Comparison of ENCODE assay signal across 1 cellular context in genomic region chr21:38733973-38734546, GRCh38.
TF ChIP-seq lines count a peak whose summit lies in the region.

No MANE protein-coding gene starts in this region.

TF ChIP-seq in HepG2, 621 proteins besides CTCF, POLR2A, EP300 and RAD21 (continued from another document and continues in another):
- 0 out of 2 replicates have a peak, but pooled peaks have one; percentile 56 for TF ChIP-seq ZNF580 (CRISPR knock-in tag; IDR thresholded peaks at IDR 0.05; ENCODE audit: borderline replicate concordance, low read depth)
- TF ChIP-seq RAD51 (IDR thresholded peaks at IDR 0.05; ENCODE audit: borderline replicate concordance) = no peak
- no peak for TF ChIP-seq ATRX (CRISPR knock-in tag; IDR thresholded peaks at IDR 0.05; ENCODE audit: borderline replicate concordance)
- no peak for TF ChIP-seq SMARCC2 (IDR thresholded peaks at IDR 0.05)
- no peak for TF ChIP-seq ZNF572 (CRISPR knock-in tag; IDR thresholded peaks at IDR 0.05)
- TF ChIP-seq MEF2D (CRISPR knock-in tag; IDR thresholded peaks at IDR 0.05) = peak; percentile 34; the same call in 1 of the 2 replicates
- TF ChIP-seq BCLAF1 (IDR thresholded peaks at IDR 0.05) = no peak
- no peak for TF ChIP-seq ZUFSP (CRISPR knock-in tag; IDR thresholded peaks at IDR 0.05; ENCODE audit: borderline replicate concordance)
- no peak for TF ChIP-seq RCOR2 (CRISPR knock-in tag; IDR thresholded peaks at IDR 0.05)
- TF ChIP-seq RBAK (CRISPR knock-in tag; IDR thresholded peaks at IDR 0.05) = no peak
- TF ChIP-seq DNMT3B (CRISPR knock-in tag; conservative IDR thresholded peaks at IDR 0.05) = no peak
- TF ChIP-seq ZNF33B (CRISPR knock-in tag; IDR thresholded peaks at IDR 0.05) = no peak
- no peak for TF ChIP-seq ZNF138 (CRISPR knock-in tag; IDR thresholded peaks at IDR 0.05; ENCODE audit: low read depth)
- TF ChIP-seq ARNT (IDR thresholded peaks at IDR 0.05) = no peak
- no peak for TF ChIP-seq PHB2 (IDR thresholded peaks at IDR 0.05; ENCODE audit: partially characterized antibody)
- no peak for TF ChIP-seq BRCA1 (CRISPR knock-in tag; IDR thresholded peaks at IDR 0.05)
- TF ChIP-seq ZBTB7B (CRISPR knock-in tag; IDR thresholded peaks at IDR 0.05) = 0 out of 2 replicates have a peak, but pooled peaks have one; percentile 27
- peak; percentile 64 for TF ChIP-seq TEAD3 (CRISPR knock-in tag; optimal IDR thresholded peaks at IDR 0.05; ENCODE audit: borderline replicate concordance)
- TF ChIP-seq DBP (CRISPR knock-in tag; IDR thresholded peaks at IDR 0.05; ENCODE audit: not compliant biosample characterization) = no peak
- no peak for TF ChIP-seq GTF3A (CRISPR knock-in tag; conservative IDR thresholded peaks at IDR 0.05)
- TF ChIP-seq ZNF550 (CRISPR knock-in tag; IDR thresholded peaks at IDR 0.05; ENCODE audit: borderline replicate concordance) = 0 out of 2 replicates have a peak, but pooled peaks have one; percentile 60
- TF ChIP-seq JDP2 (CRISPR knock-in tag; IDR thresholded peaks at IDR 0.05; ENCODE audit: borderline replicate concordance) = no peak
- TF ChIP-seq ZNF180 (CRISPR knock-in tag; IDR thresholded peaks at IDR 0.05; ENCODE audit: borderline replicate concordance, low read depth) = no peak
- no peak for TF ChIP-seq KLF13 (CRISPR knock-in tag; IDR thresholded peaks at IDR 0.05)
- no peak for TF ChIP-seq HNF4G (IDR thresholded peaks at IDR 0.05; ENCODE audit: borderline replicate concordance, low read depth, low read length)
- TF ChIP-seq HNF4G (CRISPR knock-in tag; IDR thresholded peaks at IDR 0.05; ENCODE audit: borderline replicate concordance, low read depth) = no peak
- no peak for TF ChIP-seq NR3C1 (CRISPR knock-in tag; IDR thresholded peaks at IDR 0.05)
- no peak for TF ChIP-seq ZFY (CRISPR knock-in tag; IDR thresholded peaks at IDR 0.05)
- TF ChIP-seq SP1 (IDR thresholded peaks at IDR 0.05) = no peak
- TF ChIP-seq SP1 (CRISPR knock-in tag; IDR thresholded peaks at IDR 0.05) = no peak; the same call in 1 of the 2 replicates
- TF ChIP-seq ZBTB3 (CRISPR knock-in tag; IDR thresholded peaks at IDR 0.05; ENCODE audit: borderline replicate concordance, low read depth) = no peak
- TF ChIP-seq CAMTA2 (CRISPR knock-in tag; IDR thresholded peaks at IDR 0.05; ENCODE audit: borderline replicate concordance) = no peak
- 0 out of 2 replicates have a peak, but pooled peaks have one; percentile 50 for TF ChIP-seq IRF2 (CRISPR knock-in tag; IDR thresholded peaks at IDR 0.05)
- TF ChIP-seq LRRFIP1 (CRISPR knock-in tag; conservative IDR thresholded peaks at IDR 0.05) = no peak
- TF ChIP-seq THAP7 (CRISPR knock-in tag; IDR thresholded peaks at IDR 0.05) = no peak
- TF ChIP-seq PRDM15 (CRISPR knock-in tag; IDR thresholded peaks at IDR 0.05) = no peak
- no peak for TF ChIP-seq ZNF513 (CRISPR knock-in tag; conservative IDR thresholded peaks at IDR 0.05)
- no peak for TF ChIP-seq ZNF570 (CRISPR knock-in tag; IDR thresholded peaks at IDR 0.05; ENCODE audit: borderline replicate concordance)
- TF ChIP-seq ZNF704 (CRISPR knock-in tag; IDR thresholded peaks at IDR 0.05; ENCODE audit: borderline replicate concordance) = no peak
- 0 out of 2 replicates have a peak, but pooled peaks have one; percentile 23 for TF ChIP-seq KMT2B (CRISPR knock-in tag; IDR thresholded peaks at IDR 0.05)
- TF ChIP-seq ZNF281 (CRISPR knock-in tag; IDR thresholded peaks at IDR 0.05; ENCODE audit: borderline replicate concordance) = no peak
- TF ChIP-seq CERS6 (CRISPR knock-in tag; IDR thresholded peaks at IDR 0.05) = no peak
- peak; percentile 56; the same call in 1 of the 2 replicates for TF ChIP-seq GATAD2A (CRISPR knock-in tag; IDR thresholded peaks at IDR 0.05)
- TF ChIP-seq MAF1 (CRISPR knock-in tag; IDR thresholded peaks at IDR 0.05; ENCODE audit: borderline replicate concordance) = no peak
- no peak for TF ChIP-seq MIER2 (CRISPR knock-in tag; IDR thresholded peaks at IDR 0.05)
- TF ChIP-seq ZNF761 (CRISPR knock-in tag; conservative IDR thresholded peaks at IDR 0.05) = no peak
